ENCODE assay signal across 19 cellular contexts in genomic region chr2:12539771-12540170, GRCh38.
A peak's percentile ranks its signal among the peaks of the same experiment; 100 is the strongest.
DNase-seq lines count a peak whose midpoint lies in the region; ATAC-seq, FAIRE-seq and TF ChIP-seq lines count a peak whose summit lies in the region.
"Had no signal": no experiment of that assay in that cellular context is flagged by ENCODE, and none has a peak within 500 bp of the region (broad histone marks: within the 10 kb centered on the region; RNA-seq: fewer than 3 reads in every experiment).

No MANE protein-coding gene starts in this region.

- H3K36me3 ChIP-seq in HepG2 (replicated peaks in 1 of 2; ENCODE audit: control insufficient read depth in 1 of 2, insufficient read depth in 2 of 2, low read length in 2 of 2) (no peaks in the 10 kb centered on the region), right lobe of liver (no peaks in the 10 kb centered on the region), left ventricle myocardium inferior (no peaks in the 10 kb centered on the region), uterus (no peaks in the 10 kb centered on the region)
- H3K36me3 ChIP-seq: Peyer's patch had no signal

- no peaks in the 10 kb centered on the region for H3K79me2 ChIP-seq in HepG2 (ENCODE audit: insufficient read depth, low read length)

- TF ChIP-seq RAD21 in HepG2 (CRISPR knock-in tag; IDR thresholded peaks at IDR 0.05) = no peak

- H3K4me1 Mint-ChIP-seq in osteocyte (ENCODE audit: unreplicated experiment) = peaks cover 63% of the 10 kb centered on the region
- H3K4me1 Mint-ChIP-seq in stimulated activated naive CD8-positive, alpha-beta T cell treated with anti-CD3 and anti-CD28 coated beads, Interleukin-15, amount 100 ng/mL, for 72 hours = no peaks in the 10 kb centered on the region

- POLR2A ChIA-PET in HepG2 (lab: Yijun Ruan, JAX) = no interaction called here

- H3K4me3 ChIP-seq in HepG2 (replicated peaks in 1 of 3; ENCODE audit: insufficient read depth in 1 of 3, low read depth in 2 of 3, low read length in 3 of 3) = no peak overlapping the region
- H3K4me3 ChIP-seq in right lobe of liver = no peak overlapping the region
- H3K4me3 ChIP-seq in left ventricle myocardium inferior = no peak overlapping the region
- no peak overlapping the region for H3K4me3 ChIP-seq in uterus
- H3K4me3 ChIP-seq: GM23338, Peyer's patch had no signal

- in situ Hi-C loops in HepG2 (cut with HindIII; ENCODE audit: extremely low pct_ligation_motif_present, low pct_unique_long_range_greater_than_20kb) = no loop called here

- ATAC-seq in HepG2 = peak; percentile 51
- ATAC-seq in right lobe of liver = no peak
- ATAC-seq in stimulated activated naive CD8-positive, alpha-beta T cell treated with anti-CD3 and anti-CD28 coated beads, Interleukin-15, amount 100 ng/mL, for 72 hours = no peak
- ATAC-seq: GM23338 had no signal

- H3K27ac ChIP-seq in HepG2 (ENCODE audit: extremely low read length, insufficient read depth, low read length) (no peak overlapping the region), right lobe of liver (no peak overlapping the region), left ventricle myocardium inferior (replicated peaks) (peak overlapping the region; percentile 59), uterus (peak overlapping the region; percentile 40 to 72)
- H3K27ac ChIP-seq: KMS-11, Peyer's patch had no signal

- CTCF ChIA-PET in HepG2 (lab: Yijun Ruan, JAX; ENCODE audit: low intra/inter-chr PET ratio, low total read pairs) = no interaction called here

- no peak overlapping the region for H3K9ac ChIP-seq in HepG2 (ENCODE audit: insufficient read depth, low read depth, low read length)
- H3K9ac ChIP-seq: KMS-11 had no signal

- no peak for TF ChIP-seq POLR2A in HepG2 (IDR thresholded peaks at IDR 0.05; ENCODE audit: insufficient read depth in 1 of 2, low read depth in 2 of 2, low read length in 2 of 2)
- TF ChIP-seq POLR2A in right lobe of liver (IDR thresholded peaks at IDR 0.05) = no peak
- TF ChIP-seq POLR2A in uterus (IDR thresholded peaks at IDR 0.05) = no peak

- no peaks in the 10 kb centered on the region for H3K36me3 Mint-ChIP-seq in osteocyte (ENCODE audit: unreplicated experiment)
- H3K36me3 Mint-ChIP-seq: CD4-positive, CD25-positive, alpha-beta regulatory T cell had no signal

- H3K9me3 ChIP-seq in HepG2 (ENCODE audit: low read length) = no peaks in the 10 kb centered on the region
- H3K9me3 ChIP-seq in right lobe of liver = no peaks in the 10 kb centered on the region
- H3K9me3 ChIP-seq in left ventricle myocardium inferior (replicated peaks) = no peaks in the 10 kb centered on the region
- H3K9me3 ChIP-seq in uterus = no peaks in the 10 kb centered on the region
- H3K9me3 ChIP-seq: Peyer's patch had no signal

- WGBS in HepG2 (ENCODE audit: low lambda C conversion rate) = 13% methylated on average over 9 of the region's 9 CpGs
- WGBS in right lobe of liver (ENCODE audit: insufficient coverage, low coverage, low lambda C conversion rate, missing lambda C conversion rate) = 82% methylated on average over 8 of the region's 9 CpGs

- TF ChIP-seq CTCF in HepG2 (CRISPR knock-in tag; IDR thresholded peaks at IDR 0.05) = no peak
- TF ChIP-seq CTCF in right lobe of liver (IDR thresholded peaks at IDR 0.05) = no peak
- no peak for TF ChIP-seq CTCF in left ventricle myocardium inferior (IDR thresholded peaks at IDR 0.05; ENCODE audit: borderline replicate concordance)
- no peak for TF ChIP-seq CTCF in osteocyte (IDR thresholded peaks at IDR 0.05)
- no peak for TF ChIP-seq CTCF in uterus (IDR thresholded peaks at IDR 0.05)

- no peaks in the 10 kb centered on the region for H3K27me3 Mint-ChIP-seq in osteocyte (ENCODE audit: unreplicated experiment)
- H3K27me3 Mint-ChIP-seq in stimulated activated naive CD8-positive, alpha-beta T cell treated with anti-CD3 and anti-CD28 coated beads, Interleukin-15, amount 100 ng/mL, for 72 hours = no peaks in the 10 kb centered on the region
- H3K27me3 Mint-ChIP-seq: CD4-positive, CD25-positive, alpha-beta regulatory T cell had no signal

- H2AFZ ChIP-seq in HepG2 (ENCODE audit: low read length) = no peak overlapping the region
- H2AFZ ChIP-seq: GM23338 had no signal

- H3K27ac Mint-ChIP-seq in osteocyte (ENCODE audit: unreplicated experiment) = peak overlapping the region; percentile 15
- no peak overlapping the region for H3K27ac Mint-ChIP-seq in stimulated activated naive CD8-positive, alpha-beta T cell treated with anti-CD3 and anti-CD28 coated beads, Interleukin-15, amount 100 ng/mL, for 72 hours
- H3K27ac Mint-ChIP-seq: GM23338 had no signal

- no peak for DNase-seq in HepG2 (ENCODE audit: low spot score)
- DNase-seq in right lobe of liver = no peak
- DNase-seq in left ventricle myocardium inferior = no peak
- DNase-seq in osteocyte (ENCODE audit: extremely low spot score, unreplicated experiment) = no peak
- DNase-seq in uterus = no peak
- DNase-seq in stimulated activated naive CD8-positive, alpha-beta T cell treated with anti-CD3 and anti-CD28 coated beads, Interleukin-15, amount 100 ng/mL, for 72 hours = no peak
- DNase-seq in NCI-H1092 treated with DMSO at 0.1 percent for 48 hours (lab: John Stamatoyannopoulos, UW) = no peak
- no peak for DNase-seq in NCI-H2196 (lab: John Stamatoyannopoulos, UW; ENCODE audit: unreplicated experiment)
- DNase-seq: CD4-positive, CD25-positive, alpha-beta regulatory T cell; DMS79 treated with DMSO at 0.1 percent for 48 hours; GDM1; NCI-H1092; NCI-H1694; NCI-H2107; Peyer's patch; SIG-M5 had no signal

- TF ChIP-seq EP300 in HepG2 (IDR thresholded peaks at IDR 0.05; ENCODE audit: low read depth in 2 of 2, low read length in 2 of 2) = no peak
- TF ChIP-seq EP300 in HepG2 (CRISPR knock-in tag; IDR thresholded peaks at IDR 0.05; ENCODE audit: borderline replicate concordance) = no peak

- intact Hi-C loops in HepG2 (cut with micrococcal nuclease; ENCODE audit: unreplicated experiment) = no loop called here
- intact Hi-C loops in right lobe of liver (cut with DNase I) = no loop called here
- intact Hi-C loops in left ventricle myocardium inferior (cut with micrococcal nuclease) = no loop called here
- intact Hi-C loops in uterus (cut with DNase I; ENCODE audit: low total_unique reads) = no loop called here

- H3K27me3 ChIP-seq in HepG2 (ENCODE audit: control insufficient read depth in 1 of 2, insufficient read depth in 2 of 2, low read length in 2 of 2) = no peaks in the 10 kb centered on the region
- H3K27me3 ChIP-seq in right lobe of liver = no peaks in the 10 kb centered on the region
- no peaks in the 10 kb centered on the region for H3K27me3 ChIP-seq in left ventricle myocardium inferior (ENCODE audit: low read depth)
- H3K27me3 ChIP-seq in uterus = no peaks in the 10 kb centered on the region
- H3K27me3 ChIP-seq: Peyer's patch had no signal

- BruUV-seq in HepG2 (replicated peaks; lab: Mats Ljungman, UMichigan) = no TSS peak

- no peak for FAIRE-seq in HepG2 (lab: Jason Lieb, UNC)
- FAIRE-seq: GM12892 had no signal

- no peak overlapping the region for H3K4me3 Mint-ChIP-seq in osteocyte (ENCODE audit: unreplicated experiment)
- H3K4me3 Mint-ChIP-seq in stimulated activated naive CD8-positive, alpha-beta T cell treated with anti-CD3 and anti-CD28 coated beads, Interleukin-15, amount 100 ng/mL, for 72 hours = no peak overlapping the region
- H3K4me3 Mint-ChIP-seq: CD4-positive, CD25-positive, alpha-beta regulatory T cell; GM23338 had no signal

- no peaks in the 10 kb centered on the region for H4K20me1 ChIP-seq in HepG2 (ENCODE audit: insufficient read depth, low read length)

- no peaks in the 10 kb centered on the region for H3K9me3 Mint-ChIP-seq in osteocyte (ENCODE audit: unreplicated experiment)
- no peaks in the 10 kb centered on the region for H3K9me3 Mint-ChIP-seq in stimulated activated naive CD8-positive, alpha-beta T cell treated with anti-CD3 and anti-CD28 coated beads, Interleukin-15, amount 100 ng/mL, for 72 hours
- H3K9me3 Mint-ChIP-seq: GM23338 had no signal

- H3K4me2 ChIP-seq in HepG2 (ENCODE audit: low read depth, low read length) = no peak overlapping the region
- H3K4me2 ChIP-seq: GM23338, KMS-11 had no signal

- peaks cover 6% of the 10 kb centered on the region; the same call in 1 of the 2 replicates for H3K4me1 ChIP-seq in HepG2 (ENCODE audit: insufficient read depth, low read length)
- no peaks in the 10 kb centered on the region for H3K4me1 ChIP-seq in right lobe of liver
- peaks cover 61% of the 10 kb centered on the region for H3K4me1 ChIP-seq in left ventricle myocardium inferior
- peaks cover 0 to 4% of the 10 kb centered on the region in 2 donors for H3K4me1 ChIP-seq in uterus
- H3K4me1 ChIP-seq: Peyer's patch had no signal

TF ChIP-seq in HepG2, 621 proteins besides CTCF, POLR2A, EP300 and RAD21 (continues in another document):
- no peak for TF ChIP-seq NR2F6 (IDR thresholded peaks at IDR 0.05)
- TF ChIP-seq NR2F6 (CRISPR knock-in tag; IDR thresholded peaks at IDR 0.05) = no peak
- TF ChIP-seq SP2 (CRISPR knock-in tag; IDR thresholded peaks at IDR 0.05) = no peak
- no peak for TF ChIP-seq ZNF597 (CRISPR knock-in tag; IDR thresholded peaks at IDR 0.05)
- TF ChIP-seq KLF6 (CRISPR knock-in tag; IDR thresholded peaks at IDR 0.05) = no peak
- TF ChIP-seq, protein P1, sequence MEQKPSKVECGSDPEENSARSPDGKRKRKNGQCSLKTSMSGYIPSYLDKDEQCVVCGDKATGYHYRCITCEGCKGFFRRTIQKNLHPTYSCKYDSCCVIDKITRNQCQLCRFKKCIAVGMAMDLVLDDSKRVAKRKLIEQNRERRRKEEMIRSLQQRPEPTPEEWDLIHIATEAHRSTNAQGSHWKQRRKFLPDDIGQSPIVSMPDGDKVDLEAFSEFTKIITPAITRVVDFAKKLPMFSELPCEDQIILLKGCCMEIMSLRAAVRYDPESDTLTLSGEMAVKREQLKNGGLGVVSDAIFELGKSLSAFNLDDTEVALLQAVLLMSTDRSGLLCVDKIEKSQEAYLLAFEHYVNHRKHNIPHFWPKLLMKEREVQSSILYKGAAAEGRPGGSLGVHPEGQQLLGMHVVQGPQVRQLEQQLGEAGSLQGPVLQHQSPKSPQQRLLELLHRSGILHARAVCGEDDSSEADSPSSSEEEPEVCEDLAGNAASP (CRISPR knock-in tag; IDR thresholded peaks at IDR 0.05; ENCODE audit: borderline replicate concordance) = no peak

Comparison
In these comparisons a context has a peak if more than half of its experiments do, and no peak if none do; other contexts are left out.
1. H3K27ac ChIP-seq: peak in left ventricle myocardium inferior (single experiment) and uterus (2 of 2); none in HepG2 (single experiment) and right lobe of liver (0 of 3).